2 cellular contexts compared by ENCODE assay signal in genomic region chr12:76546889-76547288, GRCh38.
TF ChIP-seq lines count a peak whose summit lies in the region.

No MANE protein-coding gene starts in this region.

TF ChIP-seq in GM23338, 12 proteins besides CTCF, POLR2A, EP300 and RAD21 (continued from another document):
- TF ChIP-seq EZH2 (IDR thresholded peaks at IDR 0.05; ENCODE audit: low read depth, unreplicated experiment) (no peak), REST (IDR thresholded peaks at IDR 0.05; ENCODE audit: unreplicated experiment) (no peak), CREB1 (CRISPR knock-in tag; IDR thresholded peaks at IDR 0.05; ENCODE audit: low read depth) (no peak)

TF ChIP-seq in WTC11, 78 proteins besides CTCF, POLR2A, EP300 and RAD21:
- no peak for TF ChIP-seq AFF4 (CRISPR knock-in tag; IDR thresholded peaks at IDR 0.05; ENCODE audit: borderline replicate concordance)
- TF ChIP-seq IRF1 (CRISPR knock-in tag; IDR thresholded peaks at IDR 0.05): no peak
- no peak for TF ChIP-seq ERG (CRISPR knock-in tag; IDR thresholded peaks at IDR 0.05)
- no peak for TF ChIP-seq ZNF532 (CRISPR knock-in tag; IDR thresholded peaks at IDR 0.05; ENCODE audit: borderline replicate concordance)
- TF ChIP-seq MYBL2 (CRISPR knock-in tag; IDR thresholded peaks at IDR 0.05): no peak
- no peak for TF ChIP-seq ZNF425 (CRISPR knock-in tag; conservative IDR thresholded peaks at IDR 0.05)
- TF ChIP-seq ARID4B (CRISPR knock-in tag; IDR thresholded peaks at IDR 0.05; ENCODE audit: borderline replicate concordance): no peak
- TF ChIP-seq SOX15 (CRISPR knock-in tag; IDR thresholded peaks at IDR 0.05): no peak
- TF ChIP-seq NR1H2 (CRISPR knock-in tag; IDR thresholded peaks at IDR 0.05): no peak
- TF ChIP-seq MLX (CRISPR knock-in tag; IDR thresholded peaks at IDR 0.05): no peak
- no peak for TF ChIP-seq NFATC4 (CRISPR knock-in tag; IDR thresholded peaks at IDR 0.05)
- no peak for TF ChIP-seq STAT6 (CRISPR knock-in tag; conservative IDR thresholded peaks at IDR 0.05; ENCODE audit: low read depth)
- TF ChIP-seq ZMAT4 (CRISPR knock-in tag; IDR thresholded peaks at IDR 0.05): no peak
- TF ChIP-seq NR3C1 (CRISPR knock-in tag; conservative IDR thresholded peaks at IDR 0.05; ENCODE audit: low read depth): no peak
- no peak for TF ChIP-seq SMAD3 (CRISPR knock-in tag; IDR thresholded peaks at IDR 0.05; ENCODE audit: borderline replicate concordance)
- TF ChIP-seq GRHL2 (CRISPR knock-in tag; IDR thresholded peaks at IDR 0.05; ENCODE audit: insufficient replicate concordance, severe bottlenecking): no peak
